ENCODE assay signal across 11 cellular contexts in genomic region chr10:33252794-33253203, GRCh38.
DNase-seq lines count a peak whose midpoint lies in the region; ATAC-seq and TF ChIP-seq lines count a peak whose summit lies in the region.
"Had no signal": no experiment of that assay in that cellular context is flagged by ENCODE, and none has a peak within 500 bp of the region (broad histone marks: within the 10 kb centered on the region; RNA-seq: fewer than 3 reads in every experiment).

No MANE protein-coding gene starts in this region.

- H3K9me3 ChIP-seq in heart left ventricle (no peaks in the 10 kb centered on the region), right atrium auricular region (no peaks in the 10 kb centered on the region), OCI-LY7 (ENCODE audit: low read length) (no peaks in the 10 kb centered on the region)

- H3K9me2 ChIP-seq in OCI-LY7 (ENCODE audit: insufficient read depth, low read length), result no peaks in the 10 kb centered on the region

- TF ChIP-seq CTCF in heart left ventricle (IDR thresholded peaks at IDR 0.05) (no peak), right atrium auricular region (IDR thresholded peaks at IDR 0.05) (no peak), fibroblast of pulmonary artery (IDR thresholded peaks at IDR 0.05; ENCODE audit: low read length, missing control alignments) (no peak), OCI-LY7 (conservative IDR thresholded peaks at IDR 0.05; ENCODE audit: low read length) (no peak)

- peak overlapping the region in 8 of 12 donors; percentile 5 to 57 (median 13) for H3K27ac ChIP-seq in heart left ventricle
- H3K27ac ChIP-seq in right atrium auricular region, result no peak overlapping the region
- H3K27ac ChIP-seq in OCI-LY7 (ENCODE audit: low read depth, low read length, poor library complexity, severe bottlenecking), result no peak overlapping the region

- TF ChIP-seq POLR2A in heart left ventricle (IDR thresholded peaks at IDR 0.05), result no peak

- no peaks in the 10 kb centered on the region for H3K27me3 Mint-ChIP-seq in T-cell

- H3K4me1 ChIP-seq in heart left ventricle (peaks cover 0 to 72% (median 36%) of the 10 kb centered on the region in 12 donors), right atrium auricular region (peaks cover 0 to 20% of the 10 kb centered on the region in 2 donors), OCI-LY7 (ENCODE audit: insufficient read depth, low read length, poor library complexity, severe bottlenecking) (no peaks in the 10 kb centered on the region)

- H3K9me3 Mint-ChIP-seq in T-cell, result peaks cover 0 to 10% (median 0%) of the 10 kb centered on the region in 3 donors

- H3K4me3 Mint-ChIP-seq in T-cell, result no peak overlapping the region

- H3K79me2 ChIP-seq in OCI-LY7 (ENCODE audit: insufficient read depth, low read depth, low read length), result no peaks in the 10 kb centered on the region

- POLR2A ChIA-PET in T-cell (lab: Charles Lee), result no interaction called here
- POLR2A ChIA-PET in OCI-LY7 (lab: Charles Lee), result no interaction called here

- CTCF ChIA-PET in T-cell (lab: Charles Lee) (no interaction called here), OCI-LY7 (lab: Charles Lee; ENCODE audit: unreplicated experiment) (no interaction called here)

- intact Hi-C loops in heart left ventricle (cut with DNase I) (no loop called here), OCI-LY7 (cut with micrococcal nuclease; ENCODE audit: unreplicated experiment) (no loop called here)

- DNase-seq in heart left ventricle (no peak), right atrium auricular region (ENCODE audit: low spot score) (no peak), T-cell (no peak), fibroblast of pulmonary artery (ENCODE audit: low read depth) (peak; percentile 76), stromal cell of bone marrow (ENCODE audit: low read depth) (peak; percentile 74), OCI-LY7 (ENCODE audit: low spot score) (no peak)
- DNase-seq in stimulated activated naive CD4-positive, alpha-beta T cell (lab: John Stamatoyannopoulos, UW), result no peak
- DNase-seq in stimulated activated naive CD4-positive, alpha-beta T cell treated with Interleukin-2 at 50 U/mL for 16 hours (lab: John Stamatoyannopoulos, UW), result no peak
- DNase-seq: activated CD8-positive, alpha-beta memory T cell treated with anti-CD3 and anti-CD28 coated beads, Interleukin-2, amount 50 U/mL, for 4 hours; NCI-H345; stimulated activated CD4-positive, alpha-beta T cell treated with anti-CD3 and anti-CD28 coated beads, Interleukin-12 subunit alpha, Interleukin-12 subunit beta, amount 100 ng/mL, for 4 hours had no signal

- peaks cover 37 to 48% (median 44%) of the 10 kb centered on the region in 3 donors for H3K4me1 Mint-ChIP-seq in T-cell

- no peak overlapping the region for H2AFZ ChIP-seq in OCI-LY7 (ENCODE audit: low read length)

- H3K36me3 ChIP-seq in heart left ventricle, result peaks cover 12 to 100% (median 94%) of the 10 kb centered on the region in 9 donors
- H3K36me3 ChIP-seq in right atrium auricular region, result peaks cover 68% of the 10 kb centered on the region
- no peaks in the 10 kb centered on the region for H3K36me3 ChIP-seq in OCI-LY7 (ENCODE audit: insufficient read depth, low read length)

- no peak overlapping the region for H3K4me2 ChIP-seq in OCI-LY7 (ENCODE audit: low read length)

- H3K4me3 ChIP-seq in heart left ventricle, result no peak overlapping the region
- H3K4me3 ChIP-seq in right atrium auricular region, result no peak overlapping the region
- H3K4me3 ChIP-seq in fibroblast of pulmonary artery (replicated peaks; ENCODE audit: low read depth, low read length), result no peak overlapping the region
- H3K4me3 ChIP-seq in OCI-LY7 (ENCODE audit: low read depth, low read length, poor library complexity, severe bottlenecking), result no peak overlapping the region

- H4K20me1 ChIP-seq in OCI-LY7 (ENCODE audit: insufficient read depth, low read length), result no peaks in the 10 kb centered on the region

- H3K27me3 ChIP-seq in heart left ventricle, result no peaks in the 10 kb centered on the region
- H3K27me3 ChIP-seq in right atrium auricular region, result no peaks in the 10 kb centered on the region

- no TSS peak for BruUV-seq in OCI-LY7 (replicated peaks; lab: Mats Ljungman, UMichigan)

- WGBS in heart left ventricle, 4 donors, result 80 to 83% (median 81%) methylated on average over 3 of the region's 3 CpGs

- no peaks in the 10 kb centered on the region for H3K36me3 Mint-ChIP-seq in T-cell

- ATAC-seq in heart left ventricle (no peak), T-cell (replicated peaks in 1 of 4) (no peak)

- H3K27ac Mint-ChIP-seq in T-cell, result peak overlapping the region; percentile 55 to 65

Comparison
In these comparisons a context has a peak if more than half of its experiments do, and no peak if none do; other contexts are left out.
1. H3K27ac ChIP-seq: peak in heart left ventricle (8 of 12); none in right atrium auricular region (0 of 2) and OCI-LY7 (single experiment).
2. DNase-seq: peak in fibroblast of pulmonary artery (single experiment) and stromal cell of bone marrow (single experiment); none in heart left ventricle (0 of 5), right atrium auricular region (single experiment), T-cell (0 of 34), OCI-LY7 (single experiment), stimulated activated naive CD4-positive, alpha-beta T cell (0 of 6) and stimulated activated naive CD4-positive, alpha-beta T cell treated with Interleukin-2 at 50 U/mL for 16 hours (single experiment).